ENCODE assay signal across 8 cellular contexts in genomic region chr2:26847663-26848335, GRCh38. TPM values are rescaled to one million over a fixed set of nuclear protein-coding genes. Genes with fewer than 3 reads are reported as not detected.
DNase-seq lines count a peak whose midpoint lies in the region; FAIRE-seq and TF ChIP-seq lines count a peak whose summit lies in the region.

TSS of gene DPYSL5 (plus strand) at chr2:26848132. CDS start at chr2:26898500, 50,368 bp downstream.

- peak; percentile 94 for DNase-seq in HAP-1 (ENCODE audit: low spot score in 2 of 2)
- peak; percentile 80 for DNase-seq in NCI-H2196 treated with DMSO at 0.1 percent for 48 hours (lab: John Stamatoyannopoulos, UW; ENCODE audit: unreplicated experiment)
- peak; percentile 26 for DNase-seq in activated naive CD8-positive, alpha-beta T cell treated with anti-CD3 and anti-CD28 coated beads for 36 hours
- peak; percentile 43 for DNase-seq in testis
- no peak for DNase-seq in small intestine
- no peak for DNase-seq in SKM-1 treated with dmso at 0.1 percent for 144 hours (lab: John Stamatoyannopoulos, UW; ENCODE audit: unreplicated experiment)
- no peak for DNase-seq in foreskin melanocyte

- no peaks in the 10 kb centered on the region for H3K9me3 Mint-ChIP-seq in activated naive CD8-positive, alpha-beta T cell treated with anti-CD3 and anti-CD28 coated beads for 36 hours

- H3K36me3 ChIP-seq in HAP-1 (replicated peaks): no peaks in the 10 kb centered on the region
- H3K36me3 ChIP-seq in testis (ENCODE audit: low read depth, missing control alignments): no peaks in the 10 kb centered on the region
- no peaks in the 10 kb centered on the region for H3K36me3 ChIP-seq in small intestine (ENCODE audit: control insufficient read depth in 2 of 2, insufficient read depth in 2 of 2, low read length in 2 of 2)

- in situ Hi-C loops in HAP-1 (cut with MboI; ENCODE audit: low sequenced_read_pairs): loop anchor here (5.0 kb wide), 1 partner anchor 170 kb away; no protein-coding TSS in a partner anchor

- TF ChIP-seq POLR2A in testis (IDR thresholded peaks at IDR 0.05): no peak

- intact Hi-C loops in testis (cut with DNase I; ENCODE audit: low total_unique reads): loop anchor here (5.0 kb wide), 1 partner anchor 95 kb away; no protein-coding TSS in a partner anchor

- H3K27me3 ChIP-seq in HAP-1 (ENCODE audit: low read depth) (peaks cover 9% of the 10 kb centered on the region), layer of hippocampus (ENCODE audit: control insufficient read depth, insufficient read depth, low read length) (peaks cover 23% of the 10 kb centered on the region), testis (no peaks in the 10 kb centered on the region), small intestine (ENCODE audit: control insufficient read depth in 2 of 2, insufficient read depth in 2 of 2, low read length in 2 of 2) (peaks cover 18 to 49% of the 10 kb centered on the region in 2 donors)

- no peak for FAIRE-seq in small intestine (lab: Jason Lieb, UNC)

- peak within 1 kb of the TSS; percentile 59 for H3K4me3 Mint-ChIP-seq in activated naive CD8-positive, alpha-beta T cell treated with anti-CD3 and anti-CD28 coated beads for 36 hours

- 0 to 1% methylated on average over 17 to 56 of the region's 82 CpGs for WGBS in testis, 2 donors
- 1% methylated on average over 43 to 82 of the region's 82 CpGs for WGBS in small intestine, 3 donors

- peaks cover 74% of the 10 kb centered on the region for H3K27me3 Mint-ChIP-seq in activated naive CD8-positive, alpha-beta T cell treated with anti-CD3 and anti-CD28 coated beads for 36 hours

- H3K9me3 ChIP-seq in HAP-1 (no peaks in the 10 kb centered on the region), testis (no peaks in the 10 kb centered on the region), small intestine (ENCODE audit: control insufficient read depth, low read depth) (no peaks in the 10 kb centered on the region)

- H3K27ac ChIP-seq in layer of hippocampus (ENCODE audit: low read depth, low read length) (peak within 1 kb of the TSS; percentile 73), testis (no peak within 1 kb of the TSS), small intestine (ENCODE audit: low read depth in 1 of 2, low read length in 1 of 2) (no peak within 1 kb of the TSS)

- H3K4me1 Mint-ChIP-seq in activated naive CD8-positive, alpha-beta T cell treated with anti-CD3 and anti-CD28 coated beads for 36 hours: peaks cover 12% of the 10 kb centered on the region

- no peak for TF ChIP-seq CTCF in testis (IDR thresholded peaks at IDR 0.05)

- H3K27ac Mint-ChIP-seq in activated naive CD8-positive, alpha-beta T cell treated with anti-CD3 and anti-CD28 coated beads for 36 hours: no peak within 1 kb of the TSS

- H3K4me1 ChIP-seq in HAP-1 (peaks cover 27% of the 10 kb centered on the region), testis (peaks cover 12% of the 10 kb centered on the region), small intestine (ENCODE audit: control insufficient read depth in 2 of 2, insufficient read depth in 1 of 2, low read depth in 1 of 2, low read length in 1 of 2) (no peaks in the 10 kb centered on the region)

- H3K4me3 ChIP-seq in HAP-1 (peak within 1 kb of the TSS; percentile 89), testis (peak within 1 kb of the TSS; percentile 22 to 44), small intestine (ENCODE audit: low read depth in 1 of 2, low read length in 2 of 2) (peak within 1 kb of the TSS in 1 of 2 donors; percentile 39)

- no peaks in the 10 kb centered on the region for H3K36me3 Mint-ChIP-seq in activated naive CD8-positive, alpha-beta T cell treated with anti-CD3 and anti-CD28 coated beads for 36 hours

RNA-seq across cellular contexts. Expression of gene DPYSL5, which starts in this region (rescaled TPM):
- total RNA-seq in activated naive CD8-positive, alpha-beta T cell treated with anti-CD3 and anti-CD28 coated beads for 36 hours: not detected
- 1 to 10 TPM; 2.8 to 5.5 TPM for total RNA-seq in testis
- 22.3 TPM for polyA plus RNA-seq in testis (ENCODE audit: insufficient read depth, low read depth, low replicate concordance)
- 1 to 10 TPM in 1 of 3 donors, under 1 TPM in 1, not detected in 1; 0.27 to 1.2 TPM for polyA plus RNA-seq in small intestine

Comparison
In these comparisons a context has a peak if more than half of its experiments do, and no peak if none do; other contexts are left out.
1. RNA of gene DPYSL5 (polyA plus RNA-seq): 22.3 TPM in testis (single experiment); 0.27 to 1.2 TPM in small intestine; every median in the first group is over 10 times any median in the second.
2. Peak in DNase-seq in activated naive CD8-positive, alpha-beta T cell treated with anti-CD3 and anti-CD28 coated beads for 36 hours; RNA of the gene not detected or under 1 TPM.
3. DNase-seq: peak in HAP-1 (2 of 2), NCI-H2196 treated with DMSO at 0.1 percent for 48 hours (single experiment) and testis (single experiment); none in small intestine (single experiment), SKM-1 treated with dmso at 0.1 percent for 144 hours (single experiment) and foreskin melanocyte (single experiment).